18 cellular contexts compared by ENCODE assay signal in the genomic region with DNA sequence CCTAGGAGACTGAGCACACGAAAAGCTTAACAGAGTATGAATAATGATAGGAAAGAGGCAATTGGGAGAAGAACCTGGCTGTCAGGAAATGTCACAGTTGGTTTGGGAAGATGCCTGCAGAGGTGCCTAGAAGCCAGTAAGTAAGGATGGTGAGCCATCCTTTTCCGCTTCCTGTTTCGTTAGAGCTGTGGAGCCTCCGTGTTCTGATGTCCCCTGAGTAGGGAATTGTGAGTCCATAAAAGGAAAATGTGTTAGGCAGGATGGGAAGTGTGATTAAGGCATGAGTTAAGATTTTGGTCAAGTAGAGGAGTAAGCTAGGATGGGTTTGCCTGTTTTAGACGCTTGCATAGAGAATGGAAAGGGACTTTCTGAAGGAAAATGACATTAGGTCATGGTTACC. TPM values are rescaled to one million over a fixed set of nuclear protein-coding genes. Genes with fewer than 3 reads are reported as not detected.
A peak's percentile ranks its signal among the peaks of the same experiment; 100 is the strongest.
DNase-seq lines count a peak whose midpoint lies in the region; ATAC-seq and TF ChIP-seq lines count a peak whose summit lies in the region.
"Had no signal": no experiment of that assay in that cellular context is flagged by ENCODE, and none has a peak within 500 bp of the region (broad histone marks: within the 10 kb centered on the region; RNA-seq: fewer than 3 reads in every experiment).

No MANE protein-coding gene starts in this region.

- H3K27me3 ChIP-seq in brain microvascular endothelial cell (replicated peaks) = no peaks in the 10 kb centered on the region
- no peaks in the 10 kb centered on the region for H3K27me3 ChIP-seq in stomach smooth muscle (ENCODE audit: control insufficient read depth in 1 of 2, insufficient read depth in 2 of 2, low read length in 2 of 2)
- H3K27me3 ChIP-seq in CD4-positive, alpha-beta memory T cell (ENCODE audit: insufficient read depth, low read length) = peaks cover 2% of the 10 kb centered on the region
- H3K27me3 ChIP-seq: BLaER1 treated with 17β-estradiol and CSF1 and Interleukin-3, amounts not matched to agents 10 nM and 100 nM had no signal

- H3K4me1 ChIP-seq in stomach smooth muscle (ENCODE audit: control insufficient read depth, insufficient read depth, low read length) = peaks cover 15% of the 10 kb centered on the region
- H3K4me1 ChIP-seq in CD4-positive, alpha-beta memory T cell (ENCODE audit: insufficient read depth, low read length) = no peaks in the 10 kb centered on the region

- H3K4me3 Mint-ChIP-seq in CD4-positive, alpha-beta memory T cell = no peak overlapping the region
- H3K4me3 Mint-ChIP-seq: activated naive CD4-positive, alpha-beta T cell treated with anti-CD3 and anti-CD28 coated beads for 36 hours had no signal

- peaks cover 4% of the 10 kb centered on the region for H3K36me3 ChIP-seq in brain microvascular endothelial cell (replicated peaks)
- no peaks in the 10 kb centered on the region for H3K36me3 ChIP-seq in stomach smooth muscle (ENCODE audit: control insufficient read depth in 2 of 2, insufficient read depth in 2 of 2, low read length in 2 of 2)
- no peaks in the 10 kb centered on the region for H3K36me3 ChIP-seq in CD4-positive, alpha-beta memory T cell (ENCODE audit: insufficient read depth, low read length)

- in situ Hi-C loops in brain microvascular endothelial cell (cut with HindIII; ENCODE audit: low pct_ligation_motif_present, low sequenced_read_pairs) = no loop called here

- H3K27ac ChIP-seq in brain microvascular endothelial cell = peak overlapping the region; percentile 8
- peak overlapping the region; percentile 11 for H3K27ac ChIP-seq in stomach smooth muscle (ENCODE audit: low read length)
- H3K27ac ChIP-seq in CD4-positive, alpha-beta memory T cell (ENCODE audit: low read depth, low read length) = no peak overlapping the region
- H3K27ac ChIP-seq: BLaER1 treated with 17β-estradiol and CSF1 and Interleukin-3, amounts not matched to agents 10 nM and 100 nM; RWPE1 had no signal

- intact Hi-C loops in CD4-positive, alpha-beta memory T cell (cut with micrococcal nuclease) = no loop called here

- H3K4me3 ChIP-seq in brain microvascular endothelial cell (ENCODE audit: low read depth, low read length) (no peak overlapping the region), stomach smooth muscle (ENCODE audit: low read length in 2 of 2) (peak overlapping the region in 1 of 2 donors; percentile 3)
- no peak overlapping the region for H3K4me3 ChIP-seq in CD4-positive, alpha-beta memory T cell (ENCODE audit: low read length in 2 of 2)
- H3K4me3 ChIP-seq: BLaER1 treated with 17β-estradiol and CSF1 and Interleukin-3, amounts not matched to agents 10 nM and 100 nM had no signal

- H3K36me3 Mint-ChIP-seq in CD4-positive, alpha-beta memory T cell = no peaks in the 10 kb centered on the region

- no peak overlapping the region for H3K9ac ChIP-seq in stomach smooth muscle (ENCODE audit: low read length in 2 of 2)
- H3K9ac ChIP-seq: BLaER1 treated with 17β-estradiol and CSF1 and Interleukin-3, amounts not matched to agents 10 nM and 100 nM had no signal

- POLR2A ChIA-PET in CD4-positive, alpha-beta memory T cell (lab: Charles Lee; ENCODE audit: partially characterized antibody) = interaction anchor here (1.5 kb wide), 1 partner anchor 9 kb away, joined by 3 read pairs; a partner anchor contains a TSS

- no peaks in the 10 kb centered on the region for H3K9me3 ChIP-seq in stomach smooth muscle (ENCODE audit: control insufficient read depth in 2 of 2, low read length in 2 of 2)
- no peaks in the 10 kb centered on the region for H3K9me3 ChIP-seq in CD4-positive, alpha-beta memory T cell (ENCODE audit: control insufficient read depth in 1 of 2, low read length in 2 of 2)

- no peak for ATAC-seq in GM19467 (IDR thresholded peaks at IDR 0.05; ENCODE audit: unreplicated experiment)

- CTCF ChIA-PET in CD4-positive, alpha-beta memory T cell (lab: Charles Lee; ENCODE audit: partially characterized antibody) = no interaction called here

- no peak for TF ChIP-seq CTCF in brain microvascular endothelial cell (IDR thresholded peaks at IDR 0.05; ENCODE audit: low read depth, low read length, missing control alignments)

- peaks cover 2 to 4% of the 10 kb centered on the region in 2 donors for H3K27me3 Mint-ChIP-seq in CD4-positive, alpha-beta memory T cell

- peak; percentile 88 for DNase-seq in HT1080 (ENCODE audit: low read depth)
- peak; percentile 32 for DNase-seq in brain microvascular endothelial cell
- peak; percentile 39 for DNase-seq in iris pigment epithelial cell (ENCODE audit: low read depth)
- no peak for DNase-seq in AG08396 (ENCODE audit: low spot score)
- DNase-seq in NCI-H187 (lab: John Stamatoyannopoulos, UW) = no peak
- DNase-seq in CD4-positive, alpha-beta memory T cell = no peak
- DNase-seq: activated naive CD4-positive, alpha-beta T cell treated with anti-CD3 and anti-CD28 coated beads for 36 hours; cerebellar nuclear complex; H7; NCI-H1092; NCI-H510A treated with DMSO at 0.1 percent for 48 hours; retina; stimulated activated naive CD4-positive, alpha-beta T cell treated with Interleukin-2 at 50 U/mL for 16 hours; T1000 had no signal

- H3K9me3 Mint-ChIP-seq in CD4-positive, alpha-beta memory T cell = no peaks in the 10 kb centered on the region
- H3K9me3 Mint-ChIP-seq: activated naive CD4-positive, alpha-beta T cell treated with anti-CD3 and anti-CD28 coated beads for 36 hours had no signal

- H3K4me1 Mint-ChIP-seq in CD4-positive, alpha-beta memory T cell = no peaks in the 10 kb centered on the region

- peak overlapping the region in 1 of 7 donors; percentile 13 for H3K27ac Mint-ChIP-seq in CD4-positive, alpha-beta memory T cell
- H3K27ac Mint-ChIP-seq: activated naive CD4-positive, alpha-beta T cell treated with anti-CD3 and anti-CD28 coated beads for 36 hours had no signal

RNA-seq across cellular contexts. Expression of a gene that starts 9.0 kb away (rescaled TPM):
- 108 and 122 TPM in 2 replicates for total RNA-seq in HT1080 (2014; rRNA removed; shearing (Covaris generic))
- polyA plus RNA-seq in HT1080 (2015; cell fraction: cytosol; rRNA removed) = 303 and 386 TPM in 2 replicates
- 218 and 228 TPM in 2 replicates for polyA plus RNA-seq in HT1080 (2015; cell fraction: nucleus; rRNA removed)
- total RNA-seq in CD4-positive, alpha-beta memory T cell = 1 to 10 TPM; 3.0 to 3.8 TPM
- polyA plus RNA-seq in CD4-positive, alpha-beta memory T cell = 1 to 10 TPM in 1 of 2 donors, under 1 TPM in 1; 0.62 to 1.9 TPM

Comparison
In these comparisons a context has a peak if more than half of its experiments do, and no peak if none do; other contexts are left out.
1. DNase-seq: peak in HT1080 (single experiment), brain microvascular endothelial cell (single experiment) and iris pigment epithelial cell (single experiment); none in AG08396 (single experiment), NCI-H187 (0 of 2) and CD4-positive, alpha-beta memory T cell (0 of 5).
2. RNA of a gene that starts 9.0 kb away (total RNA-seq): 108 to 122 TPM in HT1080; 3.0 to 3.8 TPM in CD4-positive, alpha-beta memory T cell; every median in the first group is over 10 times any median in the second.